8 cellular contexts compared by ENCODE assay signal in the genomic region with DNA sequence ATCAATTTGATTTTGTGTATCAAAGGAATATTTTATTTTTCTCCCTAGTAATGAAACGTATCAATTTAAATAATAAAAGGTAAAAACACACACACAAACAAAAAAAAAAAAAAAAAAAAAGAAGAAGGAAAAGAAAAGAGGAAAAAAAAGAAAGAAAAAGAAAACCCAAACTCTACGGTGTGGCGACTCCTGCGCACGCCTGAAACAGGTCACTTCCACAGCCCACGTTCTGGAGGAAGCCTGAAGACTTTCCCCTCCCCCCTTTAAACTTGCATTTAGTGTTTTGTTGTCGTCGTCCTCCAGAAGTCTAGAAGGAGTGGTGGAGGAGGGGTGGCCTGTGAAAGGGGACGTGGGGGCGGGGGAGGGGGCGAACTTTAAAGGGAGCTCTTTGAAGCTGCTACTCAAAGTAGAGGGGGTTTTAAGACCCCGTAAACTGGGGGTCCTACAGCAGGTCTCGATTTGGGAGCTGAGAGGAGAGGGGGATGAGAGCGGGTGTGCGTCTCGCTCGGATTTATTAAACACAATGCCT. TPM values are rescaled to one million over a fixed set of nuclear protein-coding genes. Genes with fewer than 3 reads are reported as not detected.
DNase-seq lines count a peak whose midpoint lies in the region; ATAC-seq, FAIRE-seq and TF ChIP-seq lines count a peak whose summit lies in the region.

No MANE protein-coding gene starts in this region.

- no peak for TF ChIP-seq CTCF in brain microvascular endothelial cell (IDR thresholded peaks at IDR 0.05; ENCODE audit: low read depth, low read length, missing control alignments)

- H3K4me1 Mint-ChIP-seq in naive B cell = peaks cover 44 to 63% (median 48%) of the 10 kb centered on the region in 3 donors

- H3K4me3 ChIP-seq in brain microvascular endothelial cell (ENCODE audit: low read depth, low read length) = peak overlapping the region; percentile 41

- H3K36me3 Mint-ChIP-seq in naive B cell = no peaks in the 10 kb centered on the region

- H3K27ac Mint-ChIP-seq in naive B cell = peak overlapping the region; percentile 98 to 100 (median 100)

- no peaks in the 10 kb centered on the region for H3K9me3 Mint-ChIP-seq in naive B cell

- peak overlapping the region; percentile 88 to 99 (median 99) for H3K4me3 Mint-ChIP-seq in naive B cell

- H3K27ac ChIP-seq in brain microvascular endothelial cell = no peak overlapping the region

- H3K27me3 Mint-ChIP-seq in naive B cell = peaks cover 14 to 26% (median 17%) of the 10 kb centered on the region in 3 donors

- no peaks in the 10 kb centered on the region for H3K36me3 ChIP-seq in brain microvascular endothelial cell (replicated peaks)

- in situ Hi-C loops in brain microvascular endothelial cell (cut with HindIII; ENCODE audit: low pct_ligation_motif_present, low sequenced_read_pairs) = no loop called here

- FAIRE-seq in GM18507 (lab: Jason Lieb, UNC) (peak; percentile 26), frontal cortex (lab: Jason Lieb, UNC) (no peak)

- no peaks in the 10 kb centered on the region for H3K27me3 ChIP-seq in brain microvascular endothelial cell (replicated peaks)

- DNase-seq in GM18507 (ENCODE audit: extremely low spot score, insufficient read length, low read depth) (no peak), NOMO-1 treated with DMSO at 0.1 percent for 48 hours (lab: John Stamatoyannopoulos, UW; ENCODE audit: unreplicated experiment) (peak; percentile 27), brain microvascular endothelial cell (no peak), naive B cell (no peak), putamen (ENCODE audit: low spot score) (no peak), frontal cortex (ENCODE audit: low spot score in 2 of 2) (no peak), hepatic stellate cell (ENCODE audit: low spot score) (no peak)

- ATAC-seq in naive B cell (ENCODE audit: low read depth in 2 of 2) = no peak
- ATAC-seq in GM21367 (IDR thresholded peaks at IDR 0.05; ENCODE audit: unreplicated experiment) = no peak

RNA-seq across cellular contexts. Expression of a gene that starts 2.3 kb away (rescaled TPM):
- 10 to 100 TPM in 5 of 6 donors, under 1 TPM in 1; 0.40 to 37.9 (median 15.8) TPM for polyA plus RNA-seq in naive B cell (ENCODE audit: low read depth in 6 of 6)
- 68.9 TPM for total RNA-seq in frontal cortex
